Comparison of ENCODE assay signal across 9 cellular contexts in the genomic region with DNA sequence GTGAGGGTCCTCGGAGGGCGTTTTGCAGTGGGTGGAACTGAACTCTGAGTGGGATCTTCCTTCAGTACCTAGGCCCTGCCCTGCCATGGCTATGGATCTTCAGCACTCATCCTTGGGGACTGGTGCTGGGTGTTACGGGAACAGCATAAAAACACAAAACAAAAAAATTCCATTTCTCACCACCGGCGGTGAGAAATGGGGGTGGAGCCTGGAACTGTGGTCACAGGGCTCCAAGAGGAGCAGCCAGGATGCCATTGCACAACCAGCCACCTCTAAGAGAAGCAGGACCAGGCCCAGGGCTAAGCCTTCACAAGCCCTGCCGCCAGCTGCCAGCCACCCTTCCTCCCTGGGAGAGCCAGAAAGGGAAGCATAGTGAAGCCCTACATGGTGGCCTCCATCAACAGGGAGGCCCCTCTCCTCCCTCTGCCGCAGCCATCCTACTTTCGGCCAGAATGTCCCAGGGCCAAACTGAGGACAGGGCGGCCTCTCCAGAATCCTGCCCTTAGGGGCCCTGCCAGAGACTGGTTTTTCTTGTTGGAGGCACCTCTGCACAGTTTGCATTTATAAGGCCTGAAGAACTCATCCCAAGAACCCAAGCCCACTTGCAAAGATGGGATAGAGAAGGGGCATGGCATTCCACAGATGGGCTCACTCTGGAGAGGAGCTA.
DNase-seq lines count a peak whose midpoint lies in the region; ATAC-seq and TF ChIP-seq lines count a peak whose summit lies in the region.
"Had no signal": no experiment of that assay in that cellular context is flagged by ENCODE, and none has a peak within 500 bp of the region (broad histone marks: within the 10 kb centered on the region; RNA-seq: fewer than 3 reads in every experiment).

No MANE protein-coding gene starts in this region.

- peaks cover 0 to 45% of the 10 kb centered on the region in 2 donors for H3K4me1 ChIP-seq in right atrium auricular region
- peaks cover 53% of the 10 kb centered on the region for H3K4me1 ChIP-seq in vagina

- intact Hi-C loops in Right ventricle myocardium superior (cut with DNase I) (no loop called here), vagina (cut with DNase I) (loop anchor here (10.0 kb wide), 1 partner anchor 55 kb away; no protein-coding TSS in a partner anchor)
- intact Hi-C loops in activated T-helper 1 cell treated with anti-CD3 and anti-CD28 coated beads, Interleukin-12 subunit alpha, Interleukin-12 subunit beta, Interleukin-2, Interleukin-4 antibody, amounts not matched to agents 30 ng/mL and 10 ng/mL and 1 ng/mL, durations not matched to agents 14 hours and 24 hours and 36 hours (cut with micrococcal nuclease), result loop anchor here (1.0 kb wide), 2 partner anchors 191 to 281 kb away; a partner anchor contains a TSS

- ATAC-seq in Right ventricle myocardium superior (ENCODE audit: poor library complexity) (peak; percentile 48), left lobe of liver (peak; percentile 60)

- H3K4me3 ChIP-seq in right atrium auricular region (no peak overlapping the region), vagina (no peak overlapping the region)
- H3K4me3 ChIP-seq: cardiac muscle cell had no signal

- peaks cover 20% of the 10 kb centered on the region for H3K36me3 Mint-ChIP-seq in activated T-helper 1 cell treated with anti-CD3 and anti-CD28 coated beads, Interleukin-12 subunit alpha, Interleukin-12 subunit beta, Interleukin-2, Interleukin-4 antibody, amounts not matched to agents 30 ng/mL and 10 ng/mL and 1 ng/mL, durations not matched to agents 14 hours and 24 hours and 36 hours (ENCODE audit: low read depth)

- no peak overlapping the region for H3K27ac ChIP-seq in right atrium auricular region
- H3K27ac ChIP-seq in vagina, result peak overlapping the region; percentile 52
- H3K27ac ChIP-seq: cardiac muscle cell had no signal

- H3K4me3 Mint-ChIP-seq in activated T-helper 1 cell treated with anti-CD3 and anti-CD28 coated beads, Interleukin-12 subunit alpha, Interleukin-12 subunit beta, Interleukin-2, Interleukin-4 antibody, amounts not matched to agents 30 ng/mL and 10 ng/mL and 1 ng/mL, durations not matched to agents 14 hours and 24 hours and 36 hours, result peak overlapping the region; percentile 78

- TF ChIP-seq CTCF in right atrium auricular region (IDR thresholded peaks at IDR 0.05) (no peak), vagina (IDR thresholded peaks at IDR 0.05) (no peak)

- no peaks in the 10 kb centered on the region for H3K36me3 ChIP-seq in right atrium auricular region
- H3K36me3 ChIP-seq in vagina, result no peaks in the 10 kb centered on the region
- H3K36me3 ChIP-seq: cardiac muscle cell had no signal

- no peak for TF ChIP-seq POLR2A in vagina (IDR thresholded peaks at IDR 0.05)

- H3K27me3 Mint-ChIP-seq in activated T-helper 1 cell treated with anti-CD3 and anti-CD28 coated beads, Interleukin-12 subunit alpha, Interleukin-12 subunit beta, Interleukin-2, Interleukin-4 antibody, amounts not matched to agents 30 ng/mL and 10 ng/mL and 1 ng/mL, durations not matched to agents 14 hours and 24 hours and 36 hours (ENCODE audit: insufficient read depth), result no peaks in the 10 kb centered on the region

- DNase-seq in Right ventricle myocardium superior, result peak; percentile 71
- no peak for DNase-seq in right atrium auricular region (ENCODE audit: low spot score)
- no peak for DNase-seq in activated T-helper 1 cell treated with anti-CD3 and anti-CD28 coated beads, Interleukin-12 subunit alpha, Interleukin-12 subunit beta, Interleukin-2, Interleukin-4 antibody, amounts not matched to agents 30 ng/mL and 10 ng/mL and 1 ng/mL, durations not matched to agents 14 hours and 24 hours and 36 hours (ENCODE audit: low spot score)
- DNase-seq in left lobe of liver (ENCODE audit: low spot score), result peak; percentile 67
- DNase-seq in vagina (ENCODE audit: extremely low spot score in 2 of 2), result no peak
- DNase-seq in NCI-H2107 treated with DMSO at 0.1 percent for 48 hours (lab: John Stamatoyannopoulos, UW; ENCODE audit: unreplicated experiment), result no peak
- no peak for DNase-seq in DMS79 (lab: John Stamatoyannopoulos, UW)
- DNase-seq in NCI-H1694 (lab: John Stamatoyannopoulos, UW), result no peak

- peak overlapping the region; percentile 98 for H3K27ac Mint-ChIP-seq in activated T-helper 1 cell treated with anti-CD3 and anti-CD28 coated beads, Interleukin-12 subunit alpha, Interleukin-12 subunit beta, Interleukin-2, Interleukin-4 antibody, amounts not matched to agents 30 ng/mL and 10 ng/mL and 1 ng/mL, durations not matched to agents 14 hours and 24 hours and 36 hours

- H3K9me3 Mint-ChIP-seq in activated T-helper 1 cell treated with anti-CD3 and anti-CD28 coated beads, Interleukin-12 subunit alpha, Interleukin-12 subunit beta, Interleukin-2, Interleukin-4 antibody, amounts not matched to agents 30 ng/mL and 10 ng/mL and 1 ng/mL, durations not matched to agents 14 hours and 24 hours and 36 hours, result no peaks in the 10 kb centered on the region

- H3K4me1 Mint-ChIP-seq in activated T-helper 1 cell treated with anti-CD3 and anti-CD28 coated beads, Interleukin-12 subunit alpha, Interleukin-12 subunit beta, Interleukin-2, Interleukin-4 antibody, amounts not matched to agents 30 ng/mL and 10 ng/mL and 1 ng/mL, durations not matched to agents 14 hours and 24 hours and 36 hours (ENCODE audit: low read depth), result peaks cover 79% of the 10 kb centered on the region

- no peaks in the 10 kb centered on the region for H3K27me3 ChIP-seq in right atrium auricular region
- no peaks in the 10 kb centered on the region for H3K27me3 ChIP-seq in vagina
- H3K27me3 ChIP-seq: cardiac muscle cell had no signal

- no peaks in the 10 kb centered on the region for H3K9me3 ChIP-seq in right atrium auricular region
- no peaks in the 10 kb centered on the region for H3K9me3 ChIP-seq in vagina

Comparison
In these comparisons a context has a peak if more than half of its experiments do, and no peak if none do; other contexts are left out.
1. DNase-seq: peak in Right ventricle myocardium superior (single experiment) and left lobe of liver (single experiment); none in right atrium auricular region (single experiment), activated T-helper 1 cell treated with anti-CD3 and anti-CD28 coated beads, Interleukin-12 subunit alpha, Interleukin-12 subunit beta, Interleukin-2, Interleukin-4 antibody, amounts not matched to agents 30 ng/mL and 10 ng/mL and 1 ng/mL, durations not matched to agents 14 hours and 24 hours and 36 hours (single experiment), vagina (0 of 2), NCI-H2107 treated with DMSO at 0.1 percent for 48 hours (single experiment), DMS79 (single experiment) and NCI-H1694 (single experiment).